In the genomic region with DNA sequence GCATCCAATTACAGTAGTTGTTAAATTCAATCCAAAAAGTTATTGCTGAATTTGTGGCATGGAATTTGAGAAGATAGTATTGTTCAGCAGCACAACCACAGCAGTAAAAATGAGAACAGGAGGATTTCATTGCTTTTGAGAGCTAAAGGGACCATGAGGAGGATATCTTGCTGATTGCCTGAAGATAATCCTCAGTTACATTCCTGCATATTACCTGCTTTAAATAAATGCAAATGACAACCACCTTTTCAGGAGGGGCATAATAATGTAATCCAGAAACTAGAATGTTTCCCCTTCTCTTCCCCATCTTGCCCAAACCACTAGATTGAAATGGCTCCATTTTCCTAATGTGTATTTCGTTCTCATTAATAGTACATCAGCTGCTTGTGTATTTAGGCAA, we compare ENCODE assay signal across 2 cellular contexts.
TF ChIP-seq lines count a peak whose summit lies in the region.

No MANE protein-coding gene starts in this region.

TF ChIP-seq in GM23338, 12 proteins besides CTCF, POLR2A, EP300 and RAD21:
- TF ChIP-seq, protein P1, sequence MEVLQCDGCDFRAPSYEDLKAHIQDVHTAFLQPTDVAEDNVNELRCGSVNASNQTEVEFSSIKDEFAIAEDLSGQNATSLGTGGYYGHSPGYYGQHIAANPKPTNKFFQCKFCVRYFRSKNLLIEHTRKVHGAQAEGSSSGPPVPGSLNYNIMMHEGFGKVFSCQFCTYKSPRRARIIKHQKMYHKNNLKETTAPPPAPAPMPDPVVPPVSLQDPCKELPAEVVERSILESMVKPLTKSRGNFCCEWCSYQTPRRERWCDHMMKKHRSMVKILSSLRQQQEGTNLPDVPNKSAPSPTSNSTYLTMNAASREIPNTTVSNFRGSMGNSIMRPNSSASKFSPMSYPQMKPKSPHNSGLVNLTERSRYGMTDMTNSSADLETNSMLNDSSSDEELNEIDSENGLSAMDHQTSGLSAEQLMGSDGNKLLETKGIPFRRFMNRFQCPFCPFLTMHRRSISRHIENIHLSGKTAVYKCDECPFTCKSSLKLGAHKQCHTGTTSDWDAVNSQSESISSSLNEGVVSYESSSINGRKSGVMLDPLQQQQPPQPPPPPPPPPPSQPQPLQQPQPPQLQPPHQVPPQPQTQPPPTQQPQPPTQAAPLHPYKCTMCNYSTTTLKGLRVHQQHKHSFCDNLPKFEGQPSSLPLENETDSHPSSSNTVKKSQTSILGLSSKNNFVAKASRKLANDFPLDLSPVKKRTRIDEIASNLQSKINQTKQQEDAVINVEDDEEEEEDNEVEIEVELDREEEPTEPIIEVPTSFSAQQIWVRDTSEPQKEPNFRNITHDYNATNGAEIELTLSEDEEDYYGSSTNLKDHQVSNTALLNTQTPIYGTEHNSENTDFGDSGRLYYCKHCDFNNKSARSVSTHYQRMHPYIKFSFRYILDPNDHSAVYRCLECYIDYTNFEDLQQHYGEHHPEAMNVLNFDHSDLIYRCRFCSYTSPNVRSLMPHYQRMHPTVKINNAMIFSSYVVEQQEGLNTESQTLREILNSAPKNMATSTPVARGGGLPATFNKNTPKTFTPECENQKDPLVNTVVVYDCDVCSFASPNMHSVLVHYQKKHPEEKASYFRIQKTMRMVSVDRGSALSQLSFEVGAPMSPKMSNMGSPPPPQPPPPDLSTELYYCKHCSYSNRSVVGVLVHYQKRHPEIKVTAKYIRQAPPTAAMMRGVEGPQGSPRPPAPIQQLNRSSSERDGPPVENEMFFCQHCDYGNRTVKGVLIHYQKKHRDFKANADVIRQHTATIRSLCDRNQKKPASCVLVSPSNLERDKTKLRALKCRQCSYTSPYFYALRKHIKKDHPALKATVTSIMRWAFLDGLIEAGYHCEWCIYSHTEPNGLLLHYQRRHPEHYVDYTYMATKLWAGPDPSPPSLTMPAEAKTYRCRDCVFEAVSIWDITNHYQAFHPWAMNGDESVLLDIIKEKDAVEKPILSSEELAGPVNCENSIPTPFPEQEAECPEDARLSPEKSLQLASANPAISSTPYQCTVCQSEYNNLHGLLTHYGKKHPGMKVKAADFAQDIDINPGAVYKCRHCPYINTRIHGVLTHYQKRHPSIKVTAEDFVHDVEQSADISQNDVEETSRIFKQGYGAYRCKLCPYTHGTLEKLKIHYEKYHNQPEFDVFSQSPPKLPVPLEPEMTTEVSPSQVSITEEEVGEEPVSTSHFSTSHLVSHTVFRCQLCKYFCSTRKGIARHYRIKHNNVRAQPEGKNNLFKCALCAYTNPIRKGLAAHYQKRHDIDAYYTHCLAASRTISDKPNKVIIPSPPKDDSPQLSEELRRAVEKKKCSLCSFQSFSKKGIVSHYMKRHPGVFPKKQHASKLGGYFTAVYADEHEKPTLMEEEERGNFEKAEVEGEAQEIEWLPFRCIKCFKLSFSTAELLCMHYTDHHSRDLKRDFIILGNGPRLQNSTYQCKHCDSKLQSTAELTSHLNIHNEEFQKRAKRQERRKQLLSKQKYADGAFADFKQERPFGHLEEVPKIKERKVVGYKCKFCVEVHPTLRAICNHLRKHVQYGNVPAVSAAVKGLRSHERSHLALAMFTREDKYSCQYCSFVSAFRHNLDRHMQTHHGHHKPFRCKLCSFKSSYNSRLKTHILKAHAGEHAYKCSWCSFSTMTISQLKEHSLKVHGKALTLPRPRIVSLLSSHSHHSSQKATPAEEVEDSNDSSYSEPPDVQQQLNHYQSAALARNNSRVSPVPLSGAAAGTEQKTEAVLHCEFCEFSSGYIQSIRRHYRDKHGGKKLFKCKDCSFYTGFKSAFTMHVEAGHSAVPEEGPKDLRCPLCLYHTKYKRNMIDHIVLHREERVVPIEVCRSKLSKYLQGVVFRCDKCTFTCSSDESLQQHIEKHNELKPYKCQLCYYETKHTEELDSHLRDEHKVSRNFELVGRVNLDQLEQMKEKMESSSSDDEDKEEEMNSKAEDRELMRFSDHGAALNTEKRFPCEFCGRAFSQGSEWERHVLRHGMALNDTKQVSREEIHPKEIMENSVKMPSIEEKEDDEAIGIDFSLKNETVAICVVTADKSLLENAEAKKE (CRISPR knock-in tag; IDR thresholded peaks at IDR 0.05) = 0 out of 2 replicates have a peak, but pooled peaks have one; percentile 13
- TF ChIP-seq ZNF331 (CRISPR knock-in tag; IDR thresholded peaks at IDR 0.05; ENCODE audit: low read depth) = no peak
TF ChIP-seq in GM23338: peak in this region for 1.

TF ChIP-seq in H1, 55 proteins besides CTCF, POLR2A, EP300 and RAD21 (continues in another document):
- 0 out of 2 replicates have a peak, but pooled peaks have one; percentile 40 for TF ChIP-seq POU5F1 (IDR thresholded peaks at IDR 0.05; ENCODE audit: low read depth, low read length)
- TF ChIP-seq, protein P2, sequence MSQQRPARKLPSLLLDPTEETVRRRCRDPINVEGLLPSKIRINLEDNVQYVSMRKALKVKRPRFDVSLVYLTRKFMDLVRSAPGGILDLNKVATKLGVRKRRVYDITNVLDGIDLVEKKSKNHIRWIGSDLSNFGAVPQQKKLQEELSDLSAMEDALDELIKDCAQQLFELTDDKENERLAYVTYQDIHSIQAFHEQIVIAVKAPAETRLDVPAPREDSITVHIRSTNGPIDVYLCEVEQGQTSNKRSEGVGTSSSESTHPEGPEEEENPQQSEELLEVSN (IDR thresholded peaks at IDR 0.05) = no peak
- no peak for TF ChIP-seq POLR2AphosphoS5 (IDR thresholded peaks at IDR 0.05; ENCODE audit: low read depth, low read length)
- peak in 1 of 2 experiments; percentile 33; a peak in 1 of 4 replicates for TF ChIP-seq HDAC2 (IDR thresholded peaks at IDR 0.05; ENCODE audit: borderline replicate concordance in 1 of 2, low read depth in 2 of 2, low read length in 2 of 2)
- no peak for TF ChIP-seq CEBPB (IDR thresholded peaks at IDR 0.05; ENCODE audit: low read depth, low read length)
- TF ChIP-seq GABPA (IDR thresholded peaks at IDR 0.05; ENCODE audit: borderline replicate concordance, insufficient read depth, low read length) = no peak
- TF ChIP-seq JUND (IDR thresholded peaks at IDR 0.05; ENCODE audit: low read length) = no peak
- no peak for TF ChIP-seq CREB1 (IDR thresholded peaks at IDR 0.05)
- no peak for TF ChIP-seq GTF2F1 (IDR thresholded peaks at IDR 0.05; ENCODE audit: borderline replicate concordance, low read depth, low read length)
- no peak for TF ChIP-seq SRF (IDR thresholded peaks at IDR 0.05; ENCODE audit: low read depth, low read length)
- TF ChIP-seq EZH2 (IDR thresholded peaks at IDR 0.05; ENCODE audit: low read depth, low read length, severe bottlenecking) = no peak
- TF ChIP-seq, protein P3, sequence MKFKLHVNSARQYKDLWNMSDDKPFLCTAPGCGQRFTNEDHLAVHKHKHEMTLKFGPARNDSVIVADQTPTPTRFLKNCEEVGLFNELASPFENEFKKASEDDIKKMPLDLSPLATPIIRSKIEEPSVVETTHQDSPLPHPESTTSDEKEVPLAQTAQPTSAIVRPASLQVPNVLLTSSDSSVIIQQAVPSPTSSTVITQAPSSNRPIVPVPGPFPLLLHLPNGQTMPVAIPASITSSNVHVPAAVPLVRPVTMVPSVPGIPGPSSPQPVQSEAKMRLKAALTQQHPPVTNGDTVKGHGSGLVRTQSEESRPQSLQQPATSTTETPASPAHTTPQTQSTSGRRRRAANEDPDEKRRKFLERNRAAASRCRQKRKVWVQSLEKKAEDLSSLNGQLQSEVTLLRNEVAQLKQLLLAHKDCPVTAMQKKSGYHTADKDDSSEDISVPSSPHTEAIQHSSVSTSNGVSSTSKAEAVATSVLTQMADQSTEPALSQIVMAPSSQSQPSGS (IDR thresholded peaks at IDR 0.05; ENCODE audit: low read length) = no peak
- no peak for TF ChIP-seq NANOG (IDR thresholded peaks at IDR 0.05; ENCODE audit: insufficient read depth, low read depth, low read length, poor library complexity, severe bottlenecking)
- TF ChIP-seq CBX5 (IDR thresholded peaks at IDR 0.05; ENCODE audit: low read depth, low read length) = no peak
- TF ChIP-seq TCF12 (IDR thresholded peaks at IDR 0.05; ENCODE audit: low read depth, low read length) = no peak
- no peak for TF ChIP-seq CHD1 (IDR thresholded peaks at IDR 0.05; ENCODE audit: low read depth, low read length)
- no peak for TF ChIP-seq TAF7 (optimal IDR thresholded peaks at IDR 0.05; ENCODE audit: borderline replicate concordance, low read depth, low read length)
- TF ChIP-seq TAF1 (IDR thresholded peaks at IDR 0.05; ENCODE audit: low read depth, low read length) = no peak
- TF ChIP-seq SUZ12 (IDR thresholded peaks at IDR 0.05; ENCODE audit: low read length) = no peak
- no peak for TF ChIP-seq RNF2 (IDR thresholded peaks at IDR 0.05; ENCODE audit: borderline replicate concordance, low read depth, low read length, missing control alignments, poor library complexity, severe bottlenecking)
- no peak for TF ChIP-seq SIX5 (IDR thresholded peaks at IDR 0.05; ENCODE audit: low read depth, low read length)
- TF ChIP-seq, protein P4, sequence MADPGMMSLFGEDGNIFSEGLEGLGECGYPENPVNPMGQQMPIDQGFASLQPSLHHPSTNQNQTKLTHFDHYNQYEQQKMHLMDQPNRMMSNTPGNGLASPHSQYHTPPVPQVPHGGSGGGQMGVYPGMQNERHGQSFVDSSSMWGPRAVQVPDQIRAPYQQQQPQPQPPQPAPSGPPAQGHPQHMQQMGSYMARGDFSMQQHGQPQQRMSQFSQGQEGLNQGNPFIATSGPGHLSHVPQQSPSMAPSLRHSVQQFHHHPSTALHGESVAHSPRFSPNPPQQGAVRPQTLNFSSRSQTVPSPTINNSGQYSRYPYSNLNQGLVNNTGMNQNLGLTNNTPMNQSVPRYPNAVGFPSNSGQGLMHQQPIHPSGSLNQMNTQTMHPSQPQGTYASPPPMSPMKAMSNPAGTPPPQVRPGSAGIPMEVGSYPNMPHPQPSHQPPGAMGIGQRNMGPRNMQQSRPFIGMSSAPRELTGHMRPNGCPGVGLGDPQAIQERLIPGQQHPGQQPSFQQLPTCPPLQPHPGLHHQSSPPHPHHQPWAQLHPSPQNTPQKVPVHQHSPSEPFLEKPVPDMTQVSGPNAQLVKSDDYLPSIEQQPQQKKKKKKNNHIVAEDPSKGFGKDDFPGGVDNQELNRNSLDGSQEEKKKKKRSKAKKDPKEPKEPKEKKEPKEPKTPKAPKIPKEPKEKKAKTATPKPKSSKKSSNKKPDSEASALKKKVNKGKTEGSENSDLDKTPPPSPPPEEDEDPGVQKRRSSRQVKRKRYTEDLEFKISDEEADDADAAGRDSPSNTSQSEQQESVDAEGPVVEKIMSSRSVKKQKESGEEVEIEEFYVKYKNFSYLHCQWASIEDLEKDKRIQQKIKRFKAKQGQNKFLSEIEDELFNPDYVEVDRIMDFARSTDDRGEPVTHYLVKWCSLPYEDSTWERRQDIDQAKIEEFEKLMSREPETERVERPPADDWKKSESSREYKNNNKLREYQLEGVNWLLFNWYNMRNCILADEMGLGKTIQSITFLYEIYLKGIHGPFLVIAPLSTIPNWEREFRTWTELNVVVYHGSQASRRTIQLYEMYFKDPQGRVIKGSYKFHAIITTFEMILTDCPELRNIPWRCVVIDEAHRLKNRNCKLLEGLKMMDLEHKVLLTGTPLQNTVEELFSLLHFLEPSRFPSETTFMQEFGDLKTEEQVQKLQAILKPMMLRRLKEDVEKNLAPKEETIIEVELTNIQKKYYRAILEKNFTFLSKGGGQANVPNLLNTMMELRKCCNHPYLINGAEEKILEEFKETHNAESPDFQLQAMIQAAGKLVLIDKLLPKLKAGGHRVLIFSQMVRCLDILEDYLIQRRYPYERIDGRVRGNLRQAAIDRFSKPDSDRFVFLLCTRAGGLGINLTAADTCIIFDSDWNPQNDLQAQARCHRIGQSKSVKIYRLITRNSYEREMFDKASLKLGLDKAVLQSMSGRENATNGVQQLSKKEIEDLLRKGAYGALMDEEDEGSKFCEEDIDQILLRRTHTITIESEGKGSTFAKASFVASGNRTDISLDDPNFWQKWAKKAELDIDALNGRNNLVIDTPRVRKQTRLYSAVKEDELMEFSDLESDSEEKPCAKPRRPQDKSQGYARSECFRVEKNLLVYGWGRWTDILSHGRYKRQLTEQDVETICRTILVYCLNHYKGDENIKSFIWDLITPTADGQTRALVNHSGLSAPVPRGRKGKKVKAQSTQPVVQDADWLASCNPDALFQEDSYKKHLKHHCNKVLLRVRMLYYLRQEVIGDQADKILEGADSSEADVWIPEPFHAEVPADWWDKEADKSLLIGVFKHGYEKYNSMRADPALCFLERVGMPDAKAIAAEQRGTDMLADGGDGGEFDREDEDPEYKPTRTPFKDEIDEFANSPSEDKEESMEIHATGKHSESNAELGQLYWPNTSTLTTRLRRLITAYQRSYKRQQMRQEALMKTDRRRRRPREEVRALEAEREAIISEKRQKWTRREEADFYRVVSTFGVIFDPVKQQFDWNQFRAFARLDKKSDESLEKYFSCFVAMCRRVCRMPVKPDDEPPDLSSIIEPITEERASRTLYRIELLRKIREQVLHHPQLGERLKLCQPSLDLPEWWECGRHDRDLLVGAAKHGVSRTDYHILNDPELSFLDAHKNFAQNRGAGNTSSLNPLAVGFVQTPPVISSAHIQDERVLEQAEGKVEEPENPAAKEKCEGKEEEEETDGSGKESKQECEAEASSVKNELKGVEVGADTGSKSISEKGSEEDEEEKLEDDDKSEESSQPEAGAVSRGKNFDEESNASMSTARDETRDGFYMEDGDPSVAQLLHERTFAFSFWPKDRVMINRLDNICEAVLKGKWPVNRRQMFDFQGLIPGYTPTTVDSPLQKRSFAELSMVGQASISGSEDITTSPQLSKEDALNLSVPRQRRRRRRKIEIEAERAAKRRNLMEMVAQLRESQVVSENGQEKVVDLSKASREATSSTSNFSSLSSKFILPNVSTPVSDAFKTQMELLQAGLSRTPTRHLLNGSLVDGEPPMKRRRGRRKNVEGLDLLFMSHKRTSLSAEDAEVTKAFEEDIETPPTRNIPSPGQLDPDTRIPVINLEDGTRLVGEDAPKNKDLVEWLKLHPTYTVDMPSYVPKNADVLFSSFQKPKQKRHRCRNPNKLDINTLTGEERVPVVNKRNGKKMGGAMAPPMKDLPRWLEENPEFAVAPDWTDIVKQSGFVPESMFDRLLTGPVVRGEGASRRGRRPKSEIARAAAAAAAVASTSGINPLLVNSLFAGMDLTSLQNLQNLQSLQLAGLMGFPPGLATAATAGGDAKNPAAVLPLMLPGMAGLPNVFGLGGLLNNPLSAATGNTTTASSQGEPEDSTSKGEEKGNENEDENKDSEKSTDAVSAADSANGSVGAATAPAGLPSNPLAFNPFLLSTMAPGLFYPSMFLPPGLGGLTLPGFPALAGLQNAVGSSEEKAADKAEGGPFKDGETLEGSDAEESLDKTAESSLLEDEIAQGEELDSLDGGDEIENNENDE (IDR thresholded peaks at IDR 0.05; ENCODE audit: insufficient replicate concordance, low read length) = peak; percentile 49
- no peak for TF ChIP-seq CBX8 (IDR thresholded peaks at IDR 0.05; ENCODE audit: borderline replicate concordance, low read depth, low read length)
- no peak for TF ChIP-seq SP2 (IDR thresholded peaks at IDR 0.05; ENCODE audit: low read length)
- TF ChIP-seq TEAD4 (IDR thresholded peaks at IDR 0.05; ENCODE audit: low read depth, low read length) = peak; percentile 84; the same call in 1 of the 2 replicates
- TF ChIP-seq, protein P5, sequence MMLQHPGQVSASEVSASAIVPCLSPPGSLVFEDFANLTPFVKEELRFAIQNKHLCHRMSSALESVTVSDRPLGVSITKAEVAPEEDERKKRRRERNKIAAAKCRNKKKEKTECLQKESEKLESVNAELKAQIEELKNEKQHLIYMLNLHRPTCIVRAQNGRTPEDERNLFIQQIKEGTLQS (IDR thresholded peaks at IDR 0.05; ENCODE audit: insufficient read depth, low read depth, low read length) = no peak
- 0 out of 2 replicates have a peak, but pooled peaks have one; percentile 9 for TF ChIP-seq MAFK (IDR thresholded peaks at IDR 0.05; ENCODE audit: low read depth, low read length)
- no peak for TF ChIP-seq BRCA1 (IDR thresholded peaks at IDR 0.05; ENCODE audit: low read depth, low read length)
- no peak for TF ChIP-seq CHD2 (IDR thresholded peaks at IDR 0.05; ENCODE audit: low read length)
- no peak for TF ChIP-seq RFX5 (IDR thresholded peaks at IDR 0.05; ENCODE audit: borderline replicate concordance, low read depth, low read length)
